In the genomic region with DNA sequence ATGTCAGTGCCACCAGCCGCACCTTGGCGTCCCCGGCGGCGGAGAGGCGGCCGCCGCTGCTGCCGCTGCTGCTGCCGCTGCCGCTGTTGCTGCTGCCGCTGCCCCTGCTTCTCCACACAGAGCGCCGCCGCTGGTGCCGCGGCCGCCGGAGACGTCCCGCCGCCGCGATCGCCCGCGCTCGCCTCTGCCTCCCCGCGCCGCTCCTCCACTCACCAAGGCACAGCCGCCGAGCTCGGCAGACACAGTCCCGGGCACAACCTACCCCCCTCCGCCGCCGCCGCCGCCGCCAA, we compare ENCODE assay signal across 8 cellular contexts. TPM values are rescaled to one million over a fixed set of nuclear protein-coding genes. Genes with fewer than 3 reads are reported as not detected.
DNase-seq lines count a peak whose midpoint lies in the region; ATAC-seq and TF ChIP-seq lines count a peak whose summit lies in the region.

PPP3CA (minus strand) TSS at position 260 of the 290 bp plus-strand sequence.

- H4K8ac ChIP-seq in neuronal stem cell (ENCODE audit: low read depth, low read length), result peak within 1 kb of the TSS; percentile 92

- H2AK5ac ChIP-seq in neuronal stem cell (ENCODE audit: low read depth, low read length), result peak within 1 kb of the TSS; percentile 94

- H3K4me1 ChIP-seq in GM23338 (ENCODE audit: insufficient read depth) (peaks cover 16% of the 10 kb centered on the region), Peyer's patch (peaks cover 0 to 22% (median 0%) of the 10 kb centered on the region in 4 donors), esophagus muscularis mucosa (peaks cover 18 to 50% (median 42%) of the 10 kb centered on the region in 4 donors), neuronal stem cell (ENCODE audit: control insufficient read depth in 2 of 2, insufficient read depth in 1 of 2, low read depth in 1 of 2, low read length in 2 of 2) (peaks cover 0 to 6% of the 10 kb centered on the region in 2 donors)

- H3K4me1 Mint-ChIP-seq in GM23338, result peaks cover 29% of the 10 kb centered on the region

- H4K20me1 ChIP-seq in GM23338 (replicated peaks; ENCODE audit: insufficient read depth), result 0 out of 2 replicates have a peak, but pooled peaks cover 5% of the 10 kb centered on the region

- H2BK5ac ChIP-seq in neuronal stem cell (ENCODE audit: low read length), result peak within 1 kb of the TSS; percentile 99

- H3K27me3 Mint-ChIP-seq in GM23338 (ENCODE audit: insufficient read depth, low read depth, poor library complexity), result peaks cover 17% of the 10 kb centered on the region

- H3K27me3 ChIP-seq in GM06990 (replicated peaks; ENCODE audit: control insufficient read depth, insufficient read depth, low read length) (no peaks in the 10 kb centered on the region), GM23338 (ENCODE audit: insufficient read depth) (peaks cover 27% of the 10 kb centered on the region), Peyer's patch (no peaks in the 10 kb centered on the region), esophagus muscularis mucosa (no peaks in the 10 kb centered on the region), neuronal stem cell (ENCODE audit: control insufficient read depth in 3 of 3, insufficient read depth in 3 of 3, low read depth in 1 of 3, low read length in 3 of 3) (peaks cover 0 to 20% (median 0%) of the 10 kb centered on the region in 3 experiments)

- peaks cover 4% of the 10 kb centered on the region; the same call in 1 of the 3 replicates for H3K9me3 Mint-ChIP-seq in GM23338

- no peaks in the 10 kb centered on the region for H3K9me3 ChIP-seq in Peyer's patch
- no peaks in the 10 kb centered on the region for H3K9me3 ChIP-seq in esophagus muscularis mucosa
- H3K9me3 ChIP-seq in neuronal stem cell (replicated peaks in 1 of 2; ENCODE audit: control insufficient read depth in 2 of 2, insufficient read depth in 1 of 2, low read depth in 1 of 2, low read length in 2 of 2), result no peaks in the 10 kb centered on the region

- TF ChIP-seq CTCF in GM06990 (IDR thresholded peaks at IDR 0.05; ENCODE audit: insufficient read depth, low read length, poor library complexity, severe bottlenecking), result no peak
- no peak for TF ChIP-seq CTCF in GM23338 (conservative IDR thresholded peaks at IDR 0.05; ENCODE audit: low read depth in 2 of 2)
- peak in 1 of 6 experiments; percentile 3 for TF ChIP-seq CTCF in Peyer's patch (IDR thresholded peaks at IDR 0.05)
- TF ChIP-seq CTCF in esophagus muscularis mucosa (IDR thresholded peaks at IDR 0.05), result no peak

- H2AFZ ChIP-seq in GM23338 (peak within 1 kb of the TSS; percentile 96), neuronal stem cell (ENCODE audit: low read length) (peak within 1 kb of the TSS; percentile 100)

- H3K79me2 ChIP-seq in GM23338 (replicated peaks; ENCODE audit: insufficient read depth), result peaks cover 36% of the 10 kb centered on the region

- no peak for ATAC-seq in GM23338
- ATAC-seq in HG02970 (IDR thresholded peaks at IDR 0.05; ENCODE audit: low FRiP score, unreplicated experiment), result no peak

- TF ChIP-seq POLR2A in Peyer's patch (IDR thresholded peaks at IDR 0.05) (peak in 1 of 2 donors; percentile 71), esophagus muscularis mucosa (IDR thresholded peaks at IDR 0.05; ENCODE audit: low read depth) (peak; percentile 43)

- H3K4me3 ChIP-seq in GM06990 (replicated peaks; ENCODE audit: low read depth, low read length) (peak within 1 kb of the TSS; percentile 86), GM23338 (peak within 1 kb of the TSS; percentile 95), Peyer's patch (peak within 1 kb of the TSS; percentile 66 to 98 (median 94)), esophagus muscularis mucosa (peak within 1 kb of the TSS; percentile 84 to 98 (median 90)), neuronal stem cell (ENCODE audit: low read length in 2 of 2) (peak within 1 kb of the TSS; percentile 90 to 99)

- H3K27ac ChIP-seq in GM23338 (ENCODE audit: low read depth), result peak within 1 kb of the TSS; percentile 95
- peak within 1 kb of the TSS; percentile 86 to 99 (median 96) for H3K27ac ChIP-seq in Peyer's patch
- peak within 1 kb of the TSS; percentile 95 to 98 (median 96) for H3K27ac ChIP-seq in esophagus muscularis mucosa (replicated peaks in 1 of 4)
- peak within 1 kb of the TSS; percentile 98 for H3K27ac ChIP-seq in neuronal stem cell (replicated peaks; ENCODE audit: low read length)

- H3F3A ChIP-seq in GM23338 (replicated peaks; ENCODE audit: low read depth), result 0 out of 2 replicates have a peak, but pooled peaks cover 3% of the 10 kb centered on the region

- H2BK12ac ChIP-seq in neuronal stem cell (ENCODE audit: low read length), result peak within 1 kb of the TSS; percentile 84

- H3K9me2 ChIP-seq in GM23338 (ENCODE audit: insufficient read depth), result no peaks in the 10 kb centered on the region

- no peak within 1 kb of the TSS for H4K91ac ChIP-seq in neuronal stem cell (ENCODE audit: low read depth, low read length, poor library complexity)

- peak within 1 kb of the TSS; percentile 98 for H3K9ac ChIP-seq in neuronal stem cell (ENCODE audit: low read depth, low read length, poor library complexity)

- intact Hi-C loops in esophagus muscularis mucosa (cut with DNase I), result loop anchor here (5.0 to 10.0 kb wide), 2 partner anchors 120 to 152 kb away; no protein-coding TSS in a partner anchor

- H3K36me3 ChIP-seq in GM06990 (ENCODE audit: control insufficient read depth, insufficient read depth, low read length) (no peaks in the 10 kb centered on the region), GM23338 (ENCODE audit: insufficient read depth) (no peaks in the 10 kb centered on the region), Peyer's patch (no peaks in the 10 kb centered on the region), esophagus muscularis mucosa (no peaks in the 10 kb centered on the region), neuronal stem cell (replicated peaks in 1 of 2; ENCODE audit: control insufficient read depth in 2 of 2, insufficient read depth in 2 of 2, low read length in 2 of 2) (no peaks in the 10 kb centered on the region)

- DNase-seq in GM06990 (ENCODE audit: extremely low read depth, insufficient read length) (no peak), GM23338 (ENCODE audit: low spot score) (no peak), Peyer's patch (no peak), esophagus muscularis mucosa (ENCODE audit: extremely low spot score) (no peak), neuronal stem cell (ENCODE audit: low spot score) (no peak), SHP77 (lab: John Stamatoyannopoulos, UW) (no peak), hippocampal formation (lab: John Stamatoyannopoulos, UW) (no peak)

- peak within 1 kb of the TSS; percentile 82 for H3K27ac Mint-ChIP-seq in GM23338

- peak within 1 kb of the TSS; percentile 83 for H2BK15ac ChIP-seq in neuronal stem cell (ENCODE audit: low read length)

- peak within 1 kb of the TSS; percentile 98 for H3K4me3 Mint-ChIP-seq in GM23338

- H3K18ac ChIP-seq in neuronal stem cell (ENCODE audit: low read length), result peak within 1 kb of the TSS; percentile 99

- no peak for TF ChIP-seq EP300 in esophagus muscularis mucosa (IDR thresholded peaks at IDR 0.05)

- H3K23ac ChIP-seq in neuronal stem cell (ENCODE audit: low read depth, low read length, poor library complexity), result peak within 1 kb of the TSS; percentile 96

- H3K4ac ChIP-seq in neuronal stem cell (ENCODE audit: low read length), result peak within 1 kb of the TSS; percentile 66

- 0% methylated on average over 10 of the region's 41 CpGs for WGBS in esophagus muscularis mucosa
- WGBS in neuronal stem cell (ENCODE audit: extremely low coverage in 2 of 2, insufficient read length in 2 of 2, insufficient replicate concordance in 1 of 2), 2 donors, result no CpG with 5 or more reads among the region's 41 CpGs

- no peaks in the 10 kb centered on the region; the same call in 2 of the 3 replicates for H3K36me3 Mint-ChIP-seq in GM23338 (ENCODE audit: low read depth)

- H2BK120ac ChIP-seq in neuronal stem cell (ENCODE audit: low read depth, low read length), result no peak within 1 kb of the TSS

- H3K4me2 ChIP-seq in GM23338, result peak within 1 kb of the TSS; percentile 97
- peak within 1 kb of the TSS; percentile 89 for H3K4me2 ChIP-seq in neuronal stem cell (ENCODE audit: insufficient read depth, low read length, poor library complexity, severe bottlenecking)

- peaks cover 4% of the 10 kb centered on the region for H3K79me1 ChIP-seq in neuronal stem cell (ENCODE audit: low read depth, low read length)

- H3K14ac ChIP-seq in neuronal stem cell (ENCODE audit: low read length), result peak within 1 kb of the TSS; percentile 99

TF ChIP-seq in GM23338, 12 proteins besides CTCF, POLR2A, EP300 and RAD21 (continues in another document):
- TF ChIP-seq, protein P1, sequence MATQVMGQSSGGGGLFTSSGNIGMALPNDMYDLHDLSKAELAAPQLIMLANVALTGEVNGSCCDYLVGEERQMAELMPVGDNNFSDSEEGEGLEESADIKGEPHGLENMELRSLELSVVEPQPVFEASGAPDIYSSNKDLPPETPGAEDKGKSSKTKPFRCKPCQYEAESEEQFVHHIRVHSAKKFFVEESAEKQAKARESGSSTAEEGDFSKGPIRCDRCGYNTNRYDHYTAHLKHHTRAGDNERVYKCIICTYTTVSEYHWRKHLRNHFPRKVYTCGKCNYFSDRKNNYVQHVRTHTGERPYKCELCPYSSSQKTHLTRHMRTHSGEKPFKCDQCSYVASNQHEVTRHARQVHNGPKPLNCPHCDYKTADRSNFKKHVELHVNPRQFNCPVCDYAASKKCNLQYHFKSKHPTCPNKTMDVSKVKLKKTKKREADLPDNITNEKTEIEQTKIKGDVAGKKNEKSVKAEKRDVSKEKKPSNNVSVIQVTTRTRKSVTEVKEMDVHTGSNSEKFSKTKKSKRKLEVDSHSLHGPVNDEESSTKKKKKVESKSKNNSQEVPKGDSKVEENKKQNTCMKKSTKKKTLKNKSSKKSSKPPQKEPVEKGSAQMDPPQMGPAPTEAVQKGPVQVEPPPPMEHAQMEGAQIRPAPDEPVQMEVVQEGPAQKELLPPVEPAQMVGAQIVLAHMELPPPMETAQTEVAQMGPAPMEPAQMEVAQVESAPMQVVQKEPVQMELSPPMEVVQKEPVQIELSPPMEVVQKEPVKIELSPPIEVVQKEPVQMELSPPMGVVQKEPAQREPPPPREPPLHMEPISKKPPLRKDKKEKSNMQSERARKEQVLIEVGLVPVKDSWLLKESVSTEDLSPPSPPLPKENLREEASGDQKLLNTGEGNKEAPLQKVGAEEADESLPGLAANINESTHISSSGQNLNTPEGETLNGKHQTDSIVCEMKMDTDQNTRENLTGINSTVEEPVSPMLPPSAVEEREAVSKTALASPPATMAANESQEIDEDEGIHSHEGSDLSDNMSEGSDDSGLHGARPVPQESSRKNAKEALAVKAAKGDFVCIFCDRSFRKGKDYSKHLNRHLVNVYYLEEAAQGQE (IDR thresholded peaks at IDR 0.05; ENCODE audit: unreplicated experiment), result no peak
- TF ChIP-seq JUNB (IDR thresholded peaks at IDR 0.05; ENCODE audit: unreplicated experiment) (no peak), ZNF331 (CRISPR knock-in tag; IDR thresholded peaks at IDR 0.05; ENCODE audit: low read depth) (no peak)

RNA-seq across cellular contexts. Expression of gene PPP3CA, which starts in this region (rescaled TPM):
- total RNA-seq in GM23338 (2014; rRNA removed; shearing (Covaris generic)), result 26.8 and 27.0 TPM in 2 replicates
- polyA plus RNA-seq in GM23338 (2016; fragmentation: Nextera tagmentation; extraction: Ambion mirVana), result 36.5 and 45.2 TPM in 2 replicates
- total RNA-seq in Peyer's patch, result 10 to 100 TPM; 19.0 to 39.6 (median 20.3) TPM
- total RNA-seq in esophagus muscularis mucosa, result 10 to 100 TPM; 21.3 to 31.6 (median 23.3) TPM
- polyA plus RNA-seq in neuronal stem cell (2013, experiment 1 of 2), result 40.5 TPM
- polyA plus RNA-seq in neuronal stem cell (2013, experiment 2 of 2), result 43.8 TPM
